In genomic region chr16:89167425-89167941, GRCh38 we compare ENCODE assay signal across 1 cellular context.
TF ChIP-seq lines count a peak whose summit lies in the region.

No MANE protein-coding gene starts in this region.

TF ChIP-seq in HepG2, 621 proteins besides CTCF, POLR2A, EP300 and RAD21 (continued from another document and continues in another):
- no peak for TF ChIP-seq CERS6 (CRISPR knock-in tag; IDR thresholded peaks at IDR 0.05)
- TF ChIP-seq ZBTB7B (CRISPR knock-in tag; IDR thresholded peaks at IDR 0.05) = peak; percentile 94
- TF ChIP-seq RXRB (CRISPR knock-in tag; IDR thresholded peaks at IDR 0.05; ENCODE audit: borderline replicate concordance) = peak; percentile 84
- TF ChIP-seq PRMT3 (CRISPR knock-in tag; IDR thresholded peaks at IDR 0.05; ENCODE audit: borderline replicate concordance, low read depth) = no peak
- TF ChIP-seq SATB2 (CRISPR knock-in tag; IDR thresholded peaks at IDR 0.05) = no peak
- TF ChIP-seq CREM (IDR thresholded peaks at IDR 0.05) = no peak
- TF ChIP-seq CREM (CRISPR knock-in tag; IDR thresholded peaks at IDR 0.05) = no peak
- TF ChIP-seq ZBTB37 (CRISPR knock-in tag; IDR thresholded peaks at IDR 0.05) = no peak
- TF ChIP-seq, protein P1, sequence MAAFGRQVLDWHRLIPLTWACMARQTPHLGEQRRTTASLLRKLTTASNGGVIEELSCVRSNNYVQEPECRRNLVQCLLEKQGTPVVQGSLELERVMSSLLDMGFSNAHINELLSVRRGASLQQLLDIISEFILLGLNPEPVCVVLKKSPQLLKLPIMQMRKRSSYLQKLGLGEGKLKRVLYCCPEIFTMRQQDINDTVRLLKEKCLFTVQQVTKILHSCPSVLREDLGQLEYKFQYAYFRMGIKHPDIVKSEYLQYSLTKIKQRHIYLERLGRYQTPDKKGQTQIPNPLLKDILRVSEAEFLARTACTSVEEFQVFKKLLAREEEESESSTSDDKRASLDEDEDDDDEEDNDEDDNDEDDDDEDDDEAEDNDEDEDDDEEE (CRISPR knock-in tag; IDR thresholded peaks at IDR 0.05) = no peak
- peak; percentile 82 for TF ChIP-seq ZNF343 (CRISPR knock-in tag; IDR thresholded peaks at IDR 0.05)
- TF ChIP-seq NFE2L1 (CRISPR knock-in tag; IDR thresholded peaks at IDR 0.05; ENCODE audit: borderline replicate concordance) = peak; percentile 90; the same call in 1 of the 2 replicates
- TF ChIP-seq ZFP82 (CRISPR knock-in tag; IDR thresholded peaks at IDR 0.05; ENCODE audit: borderline replicate concordance) = peak; percentile 1; the same call in 1 of the 2 replicates
- TF ChIP-seq ZNF34 (CRISPR knock-in tag; IDR thresholded peaks at IDR 0.05; ENCODE audit: borderline replicate concordance) = no peak
- TF ChIP-seq FOXK1 (CRISPR knock-in tag; IDR thresholded peaks at IDR 0.05; ENCODE audit: borderline replicate concordance, low read depth) = 0 out of 2 replicates have a peak, but pooled peaks have one; percentile 35
- 0 out of 2 replicates have a peak, but pooled peaks have one; percentile 52 for TF ChIP-seq ZBTB1 (CRISPR knock-in tag; IDR thresholded peaks at IDR 0.05; ENCODE audit: borderline replicate concordance)
- no peak for TF ChIP-seq E2F1 (CRISPR knock-in tag; IDR thresholded peaks at IDR 0.05)
- peak; percentile 90 for TF ChIP-seq ZGPAT (CRISPR knock-in tag; IDR thresholded peaks at IDR 0.05)
- TF ChIP-seq RBM39 (IDR thresholded peaks at IDR 0.05; ENCODE audit: low read depth, low read length, poor library complexity, severe bottlenecking) = peak; percentile 56
- TF ChIP-seq CEBPZ (IDR thresholded peaks at IDR 0.05; ENCODE audit: low read length) = no peak
- peak; percentile 78; the same call in 1 of the 2 replicates for TF ChIP-seq ZNF124 (CRISPR knock-in tag; IDR thresholded peaks at IDR 0.05)
- TF ChIP-seq PCBP1 (IDR thresholded peaks at IDR 0.05; ENCODE audit: borderline replicate concordance, low read depth, low read length) = no peak
- peak; percentile 67; the same call in 1 of the 2 replicates for TF ChIP-seq ZSCAN29 (CRISPR knock-in tag; conservative IDR thresholded peaks at IDR 0.05)
- no peak for TF ChIP-seq ATF7-NPFF (CRISPR knock-in tag; IDR thresholded peaks at IDR 0.05; ENCODE audit: low read depth)
- 0 out of 2 replicates have a peak, but pooled peaks have one; percentile 23 for TF ChIP-seq DR1 (CRISPR knock-in tag; IDR thresholded peaks at IDR 0.05)
- no peak for TF ChIP-seq MED8 (CRISPR knock-in tag; IDR thresholded peaks at IDR 0.05; ENCODE audit: insufficient replicate concordance)
- TF ChIP-seq TARDBP (CRISPR knock-in tag; IDR thresholded peaks at IDR 0.05) = peak; percentile 90
- TF ChIP-seq, protein P2, sequence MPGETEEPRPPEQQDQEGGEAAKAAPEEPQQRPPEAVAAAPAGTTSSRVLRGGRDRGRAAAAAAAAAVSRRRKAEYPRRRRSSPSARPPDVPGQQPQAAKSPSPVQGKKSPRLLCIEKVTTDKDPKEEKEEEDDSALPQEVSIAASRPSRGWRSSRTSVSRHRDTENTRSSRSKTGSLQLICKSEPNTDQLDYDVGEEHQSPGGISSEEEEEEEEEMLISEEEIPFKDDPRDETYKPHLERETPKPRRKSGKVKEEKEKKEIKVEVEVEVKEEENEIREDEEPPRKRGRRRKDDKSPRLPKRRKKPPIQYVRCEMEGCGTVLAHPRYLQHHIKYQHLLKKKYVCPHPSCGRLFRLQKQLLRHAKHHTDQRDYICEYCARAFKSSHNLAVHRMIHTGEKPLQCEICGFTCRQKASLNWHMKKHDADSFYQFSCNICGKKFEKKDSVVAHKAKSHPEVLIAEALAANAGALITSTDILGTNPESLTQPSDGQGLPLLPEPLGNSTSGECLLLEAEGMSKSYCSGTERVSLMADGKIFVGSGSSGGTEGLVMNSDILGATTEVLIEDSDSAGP (CRISPR knock-in tag; IDR thresholded peaks at IDR 0.05; ENCODE audit: borderline replicate concordance) = peak; percentile 80
- peak; percentile 67; the same call in 1 of the 2 replicates for TF ChIP-seq MXD3 (CRISPR knock-in tag; IDR thresholded peaks at IDR 0.05)
- TF ChIP-seq ZC3H13 (CRISPR knock-in tag; IDR thresholded peaks at IDR 0.05) = peak; percentile 62; the same call in 1 of the 2 replicates
- TF ChIP-seq, protein P3, sequence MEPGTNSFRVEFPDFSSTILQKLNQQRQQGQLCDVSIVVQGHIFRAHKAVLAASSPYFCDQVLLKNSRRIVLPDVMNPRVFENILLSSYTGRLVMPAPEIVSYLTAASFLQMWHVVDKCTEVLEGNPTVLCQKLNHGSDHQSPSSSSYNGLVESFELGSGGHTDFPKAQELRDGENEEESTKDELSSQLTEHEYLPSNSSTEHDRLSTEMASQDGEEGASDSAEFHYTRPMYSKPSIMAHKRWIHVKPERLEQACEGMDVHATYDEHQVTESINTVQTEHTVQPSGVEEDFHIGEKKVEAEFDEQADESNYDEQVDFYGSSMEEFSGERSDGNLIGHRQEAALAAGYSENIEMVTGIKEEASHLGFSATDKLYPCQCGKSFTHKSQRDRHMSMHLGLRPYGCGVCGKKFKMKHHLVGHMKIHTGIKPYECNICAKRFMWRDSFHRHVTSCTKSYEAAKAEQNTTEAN (CRISPR knock-in tag; conservative IDR thresholded peaks at IDR 0.05) = no peak
- TF ChIP-seq ZFX (CRISPR knock-in tag; IDR thresholded peaks at IDR 0.05; ENCODE audit: low read depth) = peak; percentile 73
- TF ChIP-seq ZNF232 (CRISPR knock-in tag; IDR thresholded peaks at IDR 0.05; ENCODE audit: borderline replicate concordance) = no peak
- TF ChIP-seq STAG1 (CRISPR knock-in tag; IDR thresholded peaks at IDR 0.05) = peak; percentile 99
- TF ChIP-seq BRD4 (CRISPR knock-in tag; IDR thresholded peaks at IDR 0.05) = no peak; the same call in none of the 2 replicates
- TF ChIP-seq ZNF550 (CRISPR knock-in tag; IDR thresholded peaks at IDR 0.05; ENCODE audit: borderline replicate concordance) = peak; percentile 70; the same call in 1 of the 2 replicates
- 0 out of 2 replicates have a peak, but pooled peaks have one; percentile 45 for TF ChIP-seq ZFP36L2 (CRISPR knock-in tag; IDR thresholded peaks at IDR 0.05)
- no peak for TF ChIP-seq POLR2G (IDR thresholded peaks at IDR 0.05; ENCODE audit: low read depth, low read length)
- TF ChIP-seq KLF11 (CRISPR knock-in tag; IDR thresholded peaks at IDR 0.05) = peak; percentile 91; the same call in 1 of the 2 replicates
- TF ChIP-seq ZMYM2 (CRISPR knock-in tag; IDR thresholded peaks at IDR 0.05) = peak; percentile 59; the same call in 1 of the 2 replicates
- TF ChIP-seq PHB2 (IDR thresholded peaks at IDR 0.05; ENCODE audit: partially characterized antibody) = no peak
- TF ChIP-seq ZNF10 (CRISPR knock-in tag; IDR thresholded peaks at IDR 0.05; ENCODE audit: borderline replicate concordance, low read depth) = no peak
- TF ChIP-seq, protein P4, sequence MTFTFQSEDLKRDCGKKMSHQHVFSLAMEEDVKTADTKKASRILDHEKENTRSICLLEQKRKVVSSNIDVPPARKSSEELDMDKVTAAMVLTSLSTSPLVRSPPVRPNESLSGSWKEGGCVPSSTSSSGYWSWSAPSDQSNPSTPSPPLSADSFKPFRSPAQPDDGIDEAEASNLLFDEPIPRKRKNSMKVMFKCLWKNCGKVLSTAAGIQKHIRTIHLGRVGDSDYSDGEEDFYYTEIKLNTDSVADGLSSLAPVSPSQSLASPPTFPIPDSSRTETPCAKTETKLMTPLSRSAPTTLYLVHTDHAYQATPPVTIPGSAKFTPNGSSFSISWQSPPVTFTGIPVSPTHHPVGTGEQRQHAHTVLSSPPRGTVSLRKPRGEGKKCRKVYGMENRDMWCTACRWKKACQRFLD (CRISPR knock-in tag; IDR thresholded peaks at IDR 0.05; ENCODE audit: borderline replicate concordance) = 0 out of 2 replicates have a peak, but pooled peaks have one; percentile 58
- TF ChIP-seq TMF1 (CRISPR knock-in tag; IDR thresholded peaks at IDR 0.05; ENCODE audit: low read depth) = peak; percentile 82; the same call in 1 of the 2 replicates
- no peak; the same call in 1 of the 2 replicates for TF ChIP-seq NR2F2 (IDR thresholded peaks at IDR 0.05; ENCODE audit: borderline replicate concordance, low read depth)
- TF ChIP-seq RARG (CRISPR knock-in tag; IDR thresholded peaks at IDR 0.05; ENCODE audit: low read depth) = no peak
- no peak for TF ChIP-seq ZFAT (CRISPR knock-in tag; conservative IDR thresholded peaks at IDR 0.05)
- TF ChIP-seq, protein P5, sequence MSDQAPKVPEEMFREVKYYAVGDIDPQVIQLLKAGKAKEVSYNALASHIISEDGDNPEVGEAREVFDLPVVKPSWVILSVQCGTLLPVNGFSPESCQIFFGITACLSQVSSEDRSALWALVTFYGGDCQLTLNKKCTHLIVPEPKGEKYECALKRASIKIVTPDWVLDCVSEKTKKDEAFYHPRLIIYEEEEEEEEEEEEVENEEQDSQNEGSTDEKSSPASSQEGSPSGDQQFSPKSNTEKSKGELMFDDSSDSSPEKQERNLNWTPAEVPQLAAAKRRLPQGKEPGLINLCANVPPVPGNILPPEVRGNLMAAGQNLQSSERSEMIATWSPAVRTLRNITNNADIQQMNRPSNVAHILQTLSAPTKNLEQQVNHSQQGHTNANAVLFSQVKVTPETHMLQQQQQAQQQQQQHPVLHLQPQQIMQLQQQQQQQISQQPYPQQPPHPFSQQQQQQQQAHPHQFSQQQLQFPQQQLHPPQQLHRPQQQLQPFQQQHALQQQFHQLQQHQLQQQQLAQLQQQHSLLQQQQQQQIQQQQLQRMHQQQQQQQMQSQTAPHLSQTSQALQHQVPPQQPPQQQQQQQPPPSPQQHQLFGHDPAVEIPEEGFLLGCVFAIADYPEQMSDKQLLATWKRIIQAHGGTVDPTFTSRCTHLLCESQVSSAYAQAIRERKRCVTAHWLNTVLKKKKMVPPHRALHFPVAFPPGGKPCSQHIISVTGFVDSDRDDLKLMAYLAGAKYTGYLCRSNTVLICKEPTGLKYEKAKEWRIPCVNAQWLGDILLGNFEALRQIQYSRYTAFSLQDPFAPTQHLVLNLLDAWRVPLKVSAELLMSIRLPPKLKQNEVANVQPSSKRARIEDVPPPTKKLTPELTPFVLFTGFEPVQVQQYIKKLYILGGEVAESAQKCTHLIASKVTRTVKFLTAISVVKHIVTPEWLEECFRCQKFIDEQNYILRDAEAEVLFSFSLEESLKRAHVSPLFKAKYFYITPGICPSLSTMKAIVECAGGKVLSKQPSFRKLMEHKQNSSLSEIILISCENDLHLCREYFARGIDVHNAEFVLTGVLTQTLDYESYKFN (CRISPR knock-in tag; conservative IDR thresholded peaks at IDR 0.05) = peak; percentile 44; the same call in 1 of the 2 replicates
